In genomic region chr12:96335270-96335669, GRCh38 we compare ENCODE assay signal across 12 cellular contexts.
DNase-seq lines count a peak whose midpoint lies in the region; ATAC-seq and TF ChIP-seq lines count a peak whose summit lies in the region.
"Had no signal": no experiment of that assay in that cellular context is flagged by ENCODE, and none has a peak within 500 bp of the region (broad histone marks: within the 10 kb centered on the region; RNA-seq: fewer than 3 reads in every experiment).

No MANE protein-coding gene starts in this region.

- peak overlapping the region; percentile 41 for H3K4me2 ChIP-seq in MM.1S (ENCODE audit: low read depth, low read length)

- peak overlapping the region; percentile 23 for H3K27ac Mint-ChIP-seq in activated naive CD4-positive, alpha-beta T cell treated with anti-CD3 and anti-CD28 coated beads, Interleukin-2, amount 50 U/mL, for 24 hours

- H3K9me3 ChIP-seq in MM.1S (replicated peaks; ENCODE audit: insufficient read depth, low read length) (no peaks in the 10 kb centered on the region), HAP-1 (no peaks in the 10 kb centered on the region), prostate gland (no peaks in the 10 kb centered on the region)

- peak overlapping the region; percentile 73 for H3K4me3 Mint-ChIP-seq in activated naive CD4-positive, alpha-beta T cell treated with anti-CD3 and anti-CD28 coated beads, Interleukin-2, amount 50 U/mL, for 24 hours

- peak; percentile 87 for ATAC-seq in HG02798 (IDR thresholded peaks at IDR 0.05; ENCODE audit: poor library complexity, unreplicated experiment)
- ATAC-seq: gastroesophageal sphincter had no signal

- no peak for TF ChIP-seq POLR2A in prostate gland (IDR thresholded peaks at IDR 0.05)

- H3K9me3 Mint-ChIP-seq in activated naive CD4-positive, alpha-beta T cell treated with anti-CD3 and anti-CD28 coated beads, Interleukin-2, amount 50 U/mL, for 24 hours = no peaks in the 10 kb centered on the region

- peaks cover 12% of the 10 kb centered on the region for H3F3A ChIP-seq in MM.1S (ENCODE audit: insufficient read depth, low read length)

- TF ChIP-seq CTCF in MM.1S (IDR thresholded peaks at IDR 0.05; ENCODE audit: low read length) = no peak
- TF ChIP-seq CTCF in prostate gland (IDR thresholded peaks at IDR 0.05) = no peak

- whole genome bisulfite sequencing in prostate gland = 55% methylated on average over 5 of the region's 5 CpGs

- peaks cover 6% of the 10 kb centered on the region; the same call in 1 of the 2 replicates for H4K20me1 ChIP-seq in MM.1S (ENCODE audit: insufficient read depth, low read length)

- H3K4me3 ChIP-seq in MM.1S (ENCODE audit: low read length) (0 out of 2 replicates have a peak overlapping the region, but pooled peaks have one; percentile 3), HAP-1 (no peak overlapping the region), prostate gland (no peak overlapping the region)
- H3K4me3 ChIP-seq: gastroesophageal sphincter, SK-N-MC had no signal

- intact Hi-C loops in prostate gland (cut with DNase I) = no loop called here

- H3K36me3 ChIP-seq in MM.1S (replicated peaks; ENCODE audit: insufficient read depth, low read length) (no peaks in the 10 kb centered on the region), HAP-1 (replicated peaks) (peaks cover 10% of the 10 kb centered on the region), prostate gland (no peaks in the 10 kb centered on the region)

- H3K27me3 ChIP-seq in MM.1S (replicated peaks; ENCODE audit: insufficient read depth, low read length) (no peaks in the 10 kb centered on the region), HAP-1 (ENCODE audit: low read depth) (no peaks in the 10 kb centered on the region), prostate gland (replicated peaks; ENCODE audit: insufficient read depth) (no peaks in the 10 kb centered on the region)
- H3K27me3 ChIP-seq: gastroesophageal sphincter had no signal

- peaks cover 14% of the 10 kb centered on the region for H3K36me3 Mint-ChIP-seq in activated naive CD4-positive, alpha-beta T cell treated with anti-CD3 and anti-CD28 coated beads, Interleukin-2, amount 50 U/mL, for 24 hours

- peaks cover 61% of the 10 kb centered on the region for H3K4me1 Mint-ChIP-seq in activated naive CD4-positive, alpha-beta T cell treated with anti-CD3 and anti-CD28 coated beads, Interleukin-2, amount 50 U/mL, for 24 hours

- H3K9me2 ChIP-seq in MM.1S (replicated peaks; ENCODE audit: insufficient read depth, low read length) = no peaks in the 10 kb centered on the region

- in situ Hi-C loops in HAP-1 (cut with MboI; ENCODE audit: low sequenced_read_pairs) = no loop called here

- no peak for DNase-seq in activated naive CD4-positive, alpha-beta T cell treated with Interleukin-2 at 50 U/mL for 16 hours
- peak; percentile 66 for DNase-seq in MM.1S
- DNase-seq in substantia nigra (lab: John Stamatoyannopoulos, UW) = no peak
- no peak for DNase-seq in HAP-1 (ENCODE audit: low spot score in 2 of 2)
- no peak for DNase-seq in NCI-H1694 treated with DMSO at 0.1 percent for 48 hours (lab: John Stamatoyannopoulos, UW)
- no peak for DNase-seq in prostate gland (ENCODE audit: low spot score)
- DNase-seq: AML-193, NCI-H1092 had no signal

- no peak overlapping the region for H3K27ac ChIP-seq in MM.1S (ENCODE audit: low read length)
- peak overlapping the region; percentile 73 for H3K27ac ChIP-seq in substantia nigra (ENCODE audit: low read depth, low read length, poor library complexity, severe bottlenecking)
- H3K27ac ChIP-seq in prostate gland = no peak overlapping the region
- H3K27ac ChIP-seq: gastroesophageal sphincter, SK-N-MC had no signal

- no peak overlapping the region for H2AFZ ChIP-seq in MM.1S (ENCODE audit: low read length)

- no peak overlapping the region for H3K9ac ChIP-seq in MM.1S (ENCODE audit: low read length)

- peaks cover 47% of the 10 kb centered on the region for H3K79me2 ChIP-seq in MM.1S (ENCODE audit: low read length)

- H3K4me1 ChIP-seq in MM.1S (ENCODE audit: low read length) = peaks cover 13% of the 10 kb centered on the region
- no peaks in the 10 kb centered on the region for H3K4me1 ChIP-seq in HAP-1
- no peaks in the 10 kb centered on the region for H3K4me1 ChIP-seq in prostate gland (replicated peaks)

- H3K27me3 Mint-ChIP-seq in activated naive CD4-positive, alpha-beta T cell treated with anti-CD3 and anti-CD28 coated beads, Interleukin-2, amount 50 U/mL, for 24 hours = no peaks in the 10 kb centered on the region
